In the genomic region with DNA sequence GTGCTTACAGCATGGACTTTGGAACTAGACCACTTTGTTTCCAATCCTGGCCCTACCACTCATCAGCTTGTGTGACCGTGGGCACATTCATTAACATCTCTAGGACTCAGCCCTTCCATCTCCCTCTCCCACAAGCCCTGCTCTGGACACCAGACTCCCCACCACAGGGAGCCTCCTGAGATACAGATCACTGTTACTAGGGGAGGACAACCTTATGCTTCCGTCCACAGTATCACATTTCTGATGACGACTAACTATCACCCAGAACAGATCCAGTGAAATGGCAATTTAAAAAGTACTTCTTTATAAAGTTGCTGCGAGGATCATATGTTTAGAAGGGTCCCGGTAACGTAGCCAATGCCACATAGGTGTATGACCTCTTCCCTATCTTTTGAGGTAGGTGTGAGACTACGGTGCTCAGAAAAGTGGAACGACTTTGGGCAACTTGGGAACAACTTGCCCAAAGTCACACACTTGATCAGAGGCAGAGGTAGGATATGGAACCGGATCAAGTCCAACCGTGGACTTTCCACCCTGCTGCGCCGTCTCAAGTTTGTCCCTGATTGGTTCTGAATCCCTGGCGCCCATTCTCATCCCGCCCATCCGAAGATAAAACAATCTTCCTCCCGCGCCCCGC, we compare ENCODE assay signal across 8 cellular contexts.
DNase-seq lines count a peak whose midpoint lies in the region; ATAC-seq and TF ChIP-seq lines count a peak whose summit lies in the region.

No MANE protein-coding gene starts in this region.

- no peak for TF ChIP-seq RAD21 in SK-N-SH (IDR thresholded peaks at IDR 0.05; ENCODE audit: low read length)

- H3K9me3 ChIP-seq in SK-N-SH (no peaks in the 10 kb centered on the region), skeletal muscle satellite cell (replicated peaks; ENCODE audit: low read length) (no peaks in the 10 kb centered on the region)

- H3K4me1 ChIP-seq in SK-N-SH (ENCODE audit: control insufficient read depth in 1 of 2, insufficient read depth in 2 of 2, low read depth in 1 of 2, low read length in 1 of 2) (peaks cover 0 to 17% of the 10 kb centered on the region in 2 experiments; a peak in 2 of 4 replicates), skeletal muscle satellite cell (ENCODE audit: control insufficient read depth, insufficient read depth, low read length) (peaks cover 19% of the 10 kb centered on the region)

- no peaks in the 10 kb centered on the region for H3K9me2 ChIP-seq in SK-N-SH

- no peak overlapping the region for H3K27ac ChIP-seq in SK-N-SH (ENCODE audit: low read depth in 2 of 2, low read length in 1 of 2)

- no peak for TF ChIP-seq CTCF in GM12864 (IDR thresholded peaks at IDR 0.05; ENCODE audit: low read depth, low read length, missing control alignments)
- TF ChIP-seq CTCF in SK-N-SH (IDR thresholded peaks at IDR 0.05): no peak
- no peak for TF ChIP-seq CTCF in foreskin fibroblast (IDR thresholded peaks at IDR 0.05; ENCODE audit: low read depth, low read length)

- no peak overlapping the region for H3K9ac ChIP-seq in SK-N-SH
- H3K9ac ChIP-seq in skeletal muscle satellite cell (ENCODE audit: low read depth, low read length): peak overlapping the region; percentile 6

- peak; percentile 21 for ATAC-seq in HG02759 (IDR thresholded peaks at IDR 0.05; ENCODE audit: unreplicated experiment)
- no peak for ATAC-seq in GM19328 (IDR thresholded peaks at IDR 0.05; ENCODE audit: unreplicated experiment)

- H2AFZ ChIP-seq in SK-N-SH (ENCODE audit: low read depth): peak overlapping the region; percentile 84

- H3F3A ChIP-seq in SK-N-SH (replicated peaks; ENCODE audit: insufficient read depth): no peaks in the 10 kb centered on the region

- 7% methylated on average over 17 of the region's 18 CpGs for WGBS in SK-N-SH (ENCODE audit: low lambda C conversion rate)

- POLR2A ChIA-PET in SK-N-SH (lab: Yijun Ruan, JAX): no interaction called here

- CTCF ChIA-PET in SK-N-SH (lab: Yijun Ruan, JAX): interaction anchor here (0.6 to 2.6 kb wide), 21 partner anchors 9 to 281 kb away, joined by 3 to 12 read pairs (median 4); partner anchors contain the start of gene NIPBL

- H4K20me1 ChIP-seq in SK-N-SH (ENCODE audit: insufficient read depth): no peaks in the 10 kb centered on the region

- H3K27me3 ChIP-seq in SK-N-SH (ENCODE audit: insufficient read depth) (peaks cover 21% of the 10 kb centered on the region), skeletal muscle satellite cell (ENCODE audit: control insufficient read depth, insufficient read depth, low read length) (peaks cover 39% of the 10 kb centered on the region)

- H3K4me3 ChIP-seq in GM12864 (ENCODE audit: low read depth, low read length) (peak overlapping the region; percentile 74), SK-N-SH (ENCODE audit: low read depth in 2 of 2, low read length in 1 of 2) (peak overlapping the region; percentile 56 to 80), foreskin fibroblast (ENCODE audit: low read depth in 1 of 2, low read length in 2 of 2) (peak overlapping the region; percentile 43 to 58), skeletal muscle satellite cell (ENCODE audit: low read length) (peak overlapping the region; percentile 70)

- H3K36me3 ChIP-seq in SK-N-SH (replicated peaks in 1 of 2; ENCODE audit: control insufficient read depth in 1 of 2, insufficient read depth in 2 of 2, low read length in 1 of 2) (no peaks in the 10 kb centered on the region), skeletal muscle satellite cell (ENCODE audit: insufficient read depth, low read length) (no peaks in the 10 kb centered on the region)

- no peaks in the 10 kb centered on the region for H3K79me2 ChIP-seq in SK-N-SH (ENCODE audit: insufficient read depth)

- TF ChIP-seq EP300 in SK-N-SH (IDR thresholded peaks at IDR 0.05; ENCODE audit: borderline replicate concordance in 1 of 2, low read depth in 1 of 2, low read length in 1 of 2): no peak

- DNase-seq in GM12864 (ENCODE audit: low read depth): no peak
- DNase-seq in SK-N-SH: no peak
- no peak for DNase-seq in foreskin fibroblast
- no peak for DNase-seq in central memory CD4-positive, alpha-beta T cell
- no peak for DNase-seq in UCSD-AML1 (lab: John Stamatoyannopoulos, UW; ENCODE audit: unreplicated experiment)

- H3K4me2 ChIP-seq in SK-N-SH (peak overlapping the region; percentile 96), skeletal muscle satellite cell (ENCODE audit: low read length) (peak overlapping the region; percentile 89)

TF ChIP-seq in SK-N-SH, 30 proteins besides CTCF, POLR2A, EP300 and RAD21:
- no peak for TF ChIP-seq SMC3 (IDR thresholded peaks at IDR 0.05; ENCODE audit: low read depth, low read length)
- TF ChIP-seq RCOR1 (IDR thresholded peaks at IDR 0.05; ENCODE audit: low read length): no peak
- no peak for TF ChIP-seq GABPA (IDR thresholded peaks at IDR 0.05; ENCODE audit: low read depth)
- TF ChIP-seq, protein P1, sequence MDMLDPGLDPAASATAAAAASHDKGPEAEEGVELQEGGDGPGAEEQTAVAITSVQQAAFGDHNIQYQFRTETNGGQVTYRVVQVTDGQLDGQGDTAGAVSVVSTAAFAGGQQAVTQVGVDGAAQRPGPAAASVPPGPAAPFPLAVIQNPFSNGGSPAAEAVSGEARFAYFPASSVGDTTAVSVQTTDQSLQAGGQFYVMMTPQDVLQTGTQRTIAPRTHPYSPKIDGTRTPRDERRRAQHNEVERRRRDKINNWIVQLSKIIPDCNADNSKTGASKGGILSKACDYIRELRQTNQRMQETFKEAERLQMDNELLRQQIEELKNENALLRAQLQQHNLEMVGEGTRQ (IDR thresholded peaks at IDR 0.05; ENCODE audit: borderline replicate concordance, low read depth, low read length): no peak
- TF ChIP-seq MEF2A (IDR thresholded peaks at IDR 0.05; ENCODE audit: borderline replicate concordance, low read depth): no peak
- no peak for TF ChIP-seq PBX3 (IDR thresholded peaks at IDR 0.05)
- TF ChIP-seq REST (IDR thresholded peaks at IDR 0.05; ENCODE audit: low read depth, low read length): no peak
- TF ChIP-seq POLR2AphosphoS5 (IDR thresholded peaks at IDR 0.05; ENCODE audit: low read depth, low read length): no peak
- no peak for TF ChIP-seq JUND (IDR thresholded peaks at IDR 0.05)
- no peak for TF ChIP-seq GATA2 (CRISPR knock-in tag; IDR thresholded peaks at IDR 0.05)
- TF ChIP-seq IRF3 (IDR thresholded peaks at IDR 0.05; ENCODE audit: low read depth, low read length): no peak
- no peak for TF ChIP-seq FOXJ3 (CRISPR knock-in tag; IDR thresholded peaks at IDR 0.05)
- no peak for TF ChIP-seq RFX5 (IDR thresholded peaks at IDR 0.05; ENCODE audit: low read length)
- TF ChIP-seq SIN3A (IDR thresholded peaks at IDR 0.05; ENCODE audit: borderline replicate concordance, low read depth, low read length): no peak
- TF ChIP-seq ELF1 (IDR thresholded peaks at IDR 0.05): no peak
- no peak for TF ChIP-seq TCF12 (IDR thresholded peaks at IDR 0.05)
- TF ChIP-seq CHD2 (IDR thresholded peaks at IDR 0.05; ENCODE audit: low read length, partially characterized antibody): no peak
- TF ChIP-seq FOXM1 (IDR thresholded peaks at IDR 0.05; ENCODE audit: low read depth): no peak
- TF ChIP-seq MXI1 (IDR thresholded peaks at IDR 0.05; ENCODE audit: low read depth, low read length): no peak
